Comparison of ENCODE assay signal across 18 cellular contexts in genomic region chr1:25451903-25452302, GRCh38. TPM values are rescaled to one million over a fixed set of nuclear protein-coding genes. Genes with fewer than 3 reads are reported as not detected.
"Had no signal": no experiment of that assay in that cellular context is flagged by ENCODE, and none has a peak within 500 bp of the region (broad histone marks: within the 10 kb centered on the region; RNA-seq: fewer than 3 reads in every experiment).

No MANE protein-coding gene starts in this region.

- H3K27me3 ChIP-seq: left lung, right lobe of liver, spleen had no signal

- H3K4me3 ChIP-seq: left lung, psoas muscle, right lobe of liver, spleen had no signal

- H3K27ac ChIP-seq: left lung, psoas muscle, right lobe of liver had no signal

- H3K9me3 ChIP-seq: left lung, psoas muscle, right lobe of liver, spleen had no signal

- H3K27me3 Mint-ChIP-seq: brain; central memory CD8-positive, alpha-beta T cell; type B pancreatic cell had no signal

- H3K27ac Mint-ChIP-seq: activated naive CD4-positive, alpha-beta T cell treated with anti-CD3 and anti-CD28 coated beads, Interleukin-2, amount 50 U/mL, for 72 hours; brain; nephron; type B pancreatic cell had no signal

- DNase-seq: activated CD4-positive, alpha-beta T cell treated with anti-CD3 and anti-CD28 coated beads, Interleukin-2, amount 50 U/mL, for 1 hour; activated effector memory CD4-positive, alpha-beta T cell treated with anti-CD3 and anti-CD28 coated beads, Interleukin-2, amount 50 U/mL, for 16 hours; amygdala; left lung; mesenchymal stem cell; psoas muscle; right lobe of liver; spleen; stimulated activated CD4-positive, alpha-beta T cell treated with anti-CD3 and anti-CD28 coated beads, Interleukin-1b, Interleukin-23, amount 100 ng/mL, for 48 hours; stimulated activated naive CD4-positive, alpha-beta T cell treated with Interleukin-2 at 50 U/mL for 16 hours; T1000 had no signal

- H3K4me1 Mint-ChIP-seq: central memory CD8-positive, alpha-beta T cell had no signal

- H3K9me3 Mint-ChIP-seq: activated naive CD4-positive, alpha-beta T cell treated with anti-CD3 and anti-CD28 coated beads, Interleukin-2, amount 50 U/mL, for 72 hours; brain; central memory CD8-positive, alpha-beta T cell; nephron; type B pancreatic cell had no signal

- ATAC-seq: activated naive CD4-positive, alpha-beta T cell treated with anti-CD3 and anti-CD28 coated beads, Interleukin-2, amount 50 U/mL, for 72 hours; left lung; psoas muscle; right lobe of liver had no signal

- FAIRE-seq: keratinocyte had no signal

- H3K4me3 Mint-ChIP-seq: brain; central memory CD8-positive, alpha-beta T cell; nephron; type B pancreatic cell had no signal

RNA-seq across cellular contexts. Expression of gene RHCE, which starts 31.3 kb away (rescaled TPM):
- total RNA-seq: epithelial cell of proximal tubule had no signal
